9 cellular contexts compared by ENCODE assay signal in genomic region chr17:29614345-29615047, GRCh38. TPM values are rescaled to one million over a fixed set of nuclear protein-coding genes. Genes with fewer than 3 reads are reported as not detected.
DNase-seq lines count a peak whose midpoint lies in the region; ATAC-seq and TF ChIP-seq lines count a peak whose summit lies in the region.
"Had no signal": no experiment of that assay in that cellular context is flagged by ENCODE, and none has a peak within 500 bp of the region (broad histone marks: within the 10 kb centered on the region; RNA-seq: fewer than 3 reads in every experiment).

No MANE protein-coding gene starts in this region.

- H3K4me1 ChIP-seq in SK-N-SH (ENCODE audit: control insufficient read depth in 1 of 2, insufficient read depth in 2 of 2, low read depth in 1 of 2, low read length in 1 of 2): peaks cover 2 to 18% of the 10 kb centered on the region in 2 experiments; a peak in 2 of 4 replicates
- H3K4me1 ChIP-seq in gastroesophageal sphincter: peaks cover 4 to 69% (median 64%) of the 10 kb centered on the region in 3 donors
- H3K4me1 ChIP-seq in skeletal muscle tissue (ENCODE audit: control insufficient read depth in 3 of 3, insufficient read depth in 3 of 3, low read length in 3 of 3): peaks cover 59 to 63% (median 62%) of the 10 kb centered on the region in 3 donors

- H3K36me3 ChIP-seq in SK-N-SH (replicated peaks in 1 of 2; ENCODE audit: control insufficient read depth in 1 of 2, insufficient read depth in 2 of 2, low read length in 1 of 2) (peaks cover 0 to 28% of the 10 kb centered on the region in 2 experiments), gastroesophageal sphincter (no peaks in the 10 kb centered on the region), skeletal muscle tissue (ENCODE audit: control insufficient read depth in 3 of 3, insufficient read depth in 3 of 3, low read length in 3 of 3) (peaks cover 17 to 24% (median 22%) of the 10 kb centered on the region in 3 donors)

- H3K27me3 Mint-ChIP-seq in activated CD4-positive, alpha-beta memory T cell treated with anti-CD3 and anti-CD28 coated beads, Interleukin-2, amount 10 ng/mL, durations not matched to agents 7 days and 5 days: peaks cover 12% of the 10 kb centered on the region

- no peaks in the 10 kb centered on the region for H3K9me2 ChIP-seq in SK-N-SH

- peaks cover 52% of the 10 kb centered on the region for H3K4me1 Mint-ChIP-seq in activated CD4-positive, alpha-beta memory T cell treated with anti-CD3 and anti-CD28 coated beads, Interleukin-2, amount 10 ng/mL, durations not matched to agents 7 days and 5 days

- TF ChIP-seq RAD21 in SK-N-SH (IDR thresholded peaks at IDR 0.05; ENCODE audit: low read length): no peak

- H3K4me2 ChIP-seq in SK-N-SH: no peak overlapping the region

- H3K27ac ChIP-seq in SK-N-SH (ENCODE audit: low read depth in 2 of 2, low read length in 1 of 2) (no peak overlapping the region; a peak in 1 of 4 replicates), gastroesophageal sphincter (peak overlapping the region in 3 of 4 donors; percentile 68 to 74 (median 71)), skeletal muscle tissue (ENCODE audit: low read depth, low read length) (peak overlapping the region; percentile 64)

- TF ChIP-seq POLR2A in gastroesophageal sphincter (IDR thresholded peaks at IDR 0.05): no peak

- H3K9me3 Mint-ChIP-seq in activated CD4-positive, alpha-beta memory T cell treated with anti-CD3 and anti-CD28 coated beads, Interleukin-2, amount 10 ng/mL, durations not matched to agents 7 days and 5 days: no peaks in the 10 kb centered on the region

- no peak overlapping the region for H2AFZ ChIP-seq in SK-N-SH (ENCODE audit: low read depth)

- H3K79me2 ChIP-seq in SK-N-SH (ENCODE audit: insufficient read depth): no peaks in the 10 kb centered on the region

- H3K9ac ChIP-seq in SK-N-SH: no peak overlapping the region
- peak overlapping the region; percentile 33 to 77 (median 38) for H3K9ac ChIP-seq in skeletal muscle tissue (ENCODE audit: low read depth in 1 of 3, low read length in 3 of 3)

- H3K27me3 ChIP-seq in SK-N-SH (ENCODE audit: insufficient read depth) (no peaks in the 10 kb centered on the region), gastroesophageal sphincter (no peaks in the 10 kb centered on the region), skeletal muscle tissue (ENCODE audit: control insufficient read depth in 3 of 3, insufficient read depth in 3 of 3, low read length in 3 of 3) (no peaks in the 10 kb centered on the region)

- H3K9me3 ChIP-seq in SK-N-SH (no peaks in the 10 kb centered on the region), gastroesophageal sphincter (no peaks in the 10 kb centered on the region), skeletal muscle tissue (ENCODE audit: control insufficient read depth in 3 of 3, low read length in 3 of 3) (no peaks in the 10 kb centered on the region)

- WGBS in SK-N-SH (ENCODE audit: low lambda C conversion rate): 96% methylated on average over 13 of the region's 16 CpGs
- WGBS in gastroesophageal sphincter (ENCODE audit: low coverage in 1 of 2), 2 donors: 60 to 74% methylated on average over 8 to 9 of the region's 16 CpGs

- H3K27ac Mint-ChIP-seq in activated CD4-positive, alpha-beta memory T cell treated with anti-CD3 and anti-CD28 coated beads, Interleukin-2, amount 10 ng/mL, durations not matched to agents 7 days and 5 days: peak overlapping the region; percentile 99

- TF ChIP-seq CTCF in SK-N-SH (IDR thresholded peaks at IDR 0.05): no peak
- TF ChIP-seq CTCF in gastroesophageal sphincter (IDR thresholded peaks at IDR 0.05): no peak

- H3K4me3 Mint-ChIP-seq in activated CD4-positive, alpha-beta memory T cell treated with anti-CD3 and anti-CD28 coated beads, Interleukin-2, amount 10 ng/mL, durations not matched to agents 7 days and 5 days: peak overlapping the region; percentile 75

- no peak for TF ChIP-seq EP300 in SK-N-SH (IDR thresholded peaks at IDR 0.05; ENCODE audit: borderline replicate concordance in 1 of 2, low read depth in 1 of 2, low read length in 1 of 2)
- TF ChIP-seq EP300 in gastroesophageal sphincter (IDR thresholded peaks at IDR 0.05): no peak

- no peaks in the 10 kb centered on the region for H3F3A ChIP-seq in SK-N-SH (replicated peaks; ENCODE audit: insufficient read depth)

- no peaks in the 10 kb centered on the region for H4K20me1 ChIP-seq in SK-N-SH (ENCODE audit: insufficient read depth)

- H3K36me3 Mint-ChIP-seq in activated CD4-positive, alpha-beta memory T cell treated with anti-CD3 and anti-CD28 coated beads, Interleukin-2, amount 10 ng/mL, durations not matched to agents 7 days and 5 days (ENCODE audit: low read depth): no peaks in the 10 kb centered on the region

- ATAC-seq in SK-N-SH treated with all-trans-retinoic acid at 6 μM for 48 hours (no peak), gastroesophageal sphincter (no peak), GM21381 (IDR thresholded peaks at IDR 0.05; ENCODE audit: unreplicated experiment) (no peak)

- DNase-seq in SK-N-SH (peak; percentile 36), NK-92 (lab: John Stamatoyannopoulos, UW; ENCODE audit: unreplicated experiment) (no peak)
- DNase-seq in activated CD4-positive, alpha-beta memory T cell treated with anti-CD3 and anti-CD28 coated beads, Interleukin-2, amount 10 ng/mL, durations not matched to agents 7 days and 5 days: no peak
- DNase-seq in stimulated activated CD4-positive, alpha-beta T cell treated with anti-CD3 and anti-CD28 coated beads, Interleukin-4, amount 100 ng/mL, for 1 hour: no peak
- DNase-seq: NCI-H2081 treated with DMSO at 0.1 percent for 48 hours had no signal

- H3K4me3 ChIP-seq in SK-N-SH (ENCODE audit: low read depth in 2 of 2, low read length in 1 of 2) (no peak overlapping the region), gastroesophageal sphincter (peak overlapping the region in 1 of 2 donors; percentile 48), skeletal muscle tissue (ENCODE audit: low read length in 3 of 3) (no peak overlapping the region)

- POLR2A ChIA-PET in SK-N-SH (lab: Yijun Ruan, JAX): no interaction called here
- POLR2A ChIA-PET in activated CD4-positive, alpha-beta memory T cell treated with anti-CD3 and anti-CD28 coated beads, Interleukin-2, amount 10 ng/mL, durations not matched to agents 7 days and 5 days (lab: Charles Lee): interaction anchor here (0.6 to 6.4 kb wide), 12 partner anchors 10 to 469 kb away, joined by 3 to 107 read pairs (median 9); partner anchors contain the start of genes ABHD15, ANKRD13B, GIT1 and NUFIP2

- CTCF ChIA-PET in SK-N-SH (lab: Yijun Ruan, JAX): interaction anchor here (1.4 kb wide), 1 partner anchor 23 kb away, joined by 4 read pairs; no protein-coding TSS in a partner anchor
- CTCF ChIA-PET in activated CD4-positive, alpha-beta memory T cell treated with anti-CD3 and anti-CD28 coated beads, Interleukin-2, amount 10 ng/mL, durations not matched to agents 7 days and 5 days (lab: Charles Lee): interaction anchor here (0.6 to 5.0 kb wide), 20 partner anchors 10 to 665 kb away, joined by 3 to 75 read pairs (median 6); partner anchors contain the start of genes ABHD15, ANKRD13B and TP53I13

TF ChIP-seq in SK-N-SH, 30 proteins besides CTCF, POLR2A, EP300 and RAD21 (continues in another document):
- TF ChIP-seq NRF1 (IDR thresholded peaks at IDR 0.05; ENCODE audit: low read depth, low read length) (no peak), EZH2phosphoT487 (IDR thresholded peaks at IDR 0.05; ENCODE audit: borderline replicate concordance, low read depth) (no peak), ELF1 (IDR thresholded peaks at IDR 0.05) (no peak), JUND (IDR thresholded peaks at IDR 0.05) (no peak)

TF ChIP-seq in SK-N-SH treated with all-trans-retinoic acid at 6 μM for 48 hours, 23 proteins besides CTCF, POLR2A, EP300 and RAD21 (continues in another document):
- TF ChIP-seq ZNF70 (CRISPR knock-in tag; IDR thresholded peaks at IDR 0.05) (no peak), ESRRG (CRISPR knock-in tag; IDR thresholded peaks at IDR 0.05) (no peak), ARNTL (CRISPR knock-in tag; IDR thresholded peaks at IDR 0.05; ENCODE audit: borderline replicate concordance, low read depth) (no peak)

RNA-seq across cellular contexts. Expression of gene CORO6, which starts 8.2 kb away (rescaled TPM):
- polyA plus RNA-seq in SK-N-SH (2012; rRNA removed): 18.4 and 28.1 TPM in 2 replicates
- 2.0 and 5.5 TPM in 2 replicates for polyA plus RNA-seq in SK-N-SH (2012; cell fraction: cytosol; rRNA removed)
- polyA plus RNA-seq in SK-N-SH (2012; cell fraction: nucleus; rRNA removed): 212 and 229 TPM in 2 replicates
- 1 to 10 TPM; 5.3 to 5.6 TPM for total RNA-seq in activated CD4-positive, alpha-beta memory T cell treated with anti-CD3 and anti-CD28 coated beads, Interleukin-2, amount 10 ng/mL, durations not matched to agents 7 days and 5 days
- 100 to 1,000 TPM in 1 of 4 donors, 10 to 100 TPM in 3; 18.1 to 138 (median 39.4) TPM for total RNA-seq in gastroesophageal sphincter
- 43.3 TPM for total RNA-seq in skeletal muscle tissue

RNA-seq across cellular contexts. Expression of gene ANKRD13B, which starts 21.6 kb away (rescaled TPM):
- 14.0 and 16.1 TPM in 2 replicates for polyA plus RNA-seq in SK-N-SH (2012; rRNA removed)
- 4.1 and 9.1 TPM in 2 replicates for polyA plus RNA-seq in SK-N-SH (2012; cell fraction: cytosol; rRNA removed)
- polyA plus RNA-seq in SK-N-SH (2012; cell fraction: nucleus; rRNA removed): 90.2 and 139 TPM in 2 replicates
- total RNA-seq in activated CD4-positive, alpha-beta memory T cell treated with anti-CD3 and anti-CD28 coated beads, Interleukin-2, amount 10 ng/mL, durations not matched to agents 7 days and 5 days: 10 to 100 TPM; 11.3 to 13.6 TPM
- total RNA-seq in gastroesophageal sphincter (10 to 100 TPM in 2 of 4 donors, 1 to 10 TPM in 2; 4.4 to 22.8 (median 10.0) TPM), skeletal muscle tissue (9.4 TPM)

RNA-seq across cellular contexts. Expression of gene GIT1, which starts 25.0 kb away (rescaled TPM):
- polyA plus RNA-seq in SK-N-SH (2012; rRNA removed): 39.4 and 42.9 TPM in 2 replicates
- 21.6 and 27.8 TPM in 2 replicates for polyA plus RNA-seq in SK-N-SH (2012; cell fraction: cytosol; rRNA removed)
- 92.1 and 131 TPM in 2 replicates for polyA plus RNA-seq in SK-N-SH (2012; cell fraction: nucleus; rRNA removed)
- 10 to 100 TPM; 76.6 to 80.4 TPM for total RNA-seq in activated CD4-positive, alpha-beta memory T cell treated with anti-CD3 and anti-CD28 coated beads, Interleukin-2, amount 10 ng/mL, durations not matched to agents 7 days and 5 days
- total RNA-seq in gastroesophageal sphincter: 10 to 100 TPM; 30.4 to 47.8 (median 35.8) TPM
- 11.0 TPM for total RNA-seq in skeletal muscle tissue

RNA-seq across cellular contexts. Expression of gene TP53I13, which starts 46.0 kb away (rescaled TPM):
- 39.2 and 45.3 TPM in 2 replicates for polyA plus RNA-seq in SK-N-SH (2012; rRNA removed)
- 15.7 and 27.4 TPM in 2 replicates for polyA plus RNA-seq in SK-N-SH (2012; cell fraction: cytosol; rRNA removed)
- 130 and 165 TPM in 2 replicates for polyA plus RNA-seq in SK-N-SH (2012; cell fraction: nucleus; rRNA removed)
- total RNA-seq in activated CD4-positive, alpha-beta memory T cell treated with anti-CD3 and anti-CD28 coated beads, Interleukin-2, amount 10 ng/mL, durations not matched to agents 7 days and 5 days: 100 to 1,000 TPM; 112 to 118 TPM
- 10 to 100 TPM; 41.5 to 57.3 (median 52.1) TPM for total RNA-seq in gastroesophageal sphincter
- total RNA-seq in skeletal muscle tissue: 26.1 TPM

RNA-seq across cellular contexts. Expression of gene ABHD15, which starts 47.7 kb away (rescaled TPM):
- polyA plus RNA-seq in SK-N-SH (2012; rRNA removed): 6.3 and 7.0 TPM in 2 replicates
- 4.4 and 6.0 TPM in 2 replicates for polyA plus RNA-seq in SK-N-SH (2012; cell fraction: cytosol; rRNA removed)
- 5.7 and 6.0 TPM in 2 replicates for polyA plus RNA-seq in SK-N-SH (2012; cell fraction: nucleus; rRNA removed)
- 10 to 100 TPM; 18.5 to 19.3 TPM for total RNA-seq in activated CD4-positive, alpha-beta memory T cell treated with anti-CD3 and anti-CD28 coated beads, Interleukin-2, amount 10 ng/mL, durations not matched to agents 7 days and 5 days
- total RNA-seq in gastroesophageal sphincter (10 to 100 TPM in 3 of 4 donors, 1 to 10 TPM in 1; 5.4 to 12.6 (median 11.1) TPM), skeletal muscle tissue (5.2 TPM)

Comparison
In these comparisons a context has a peak if more than half of its experiments do, and no peak if none do; other contexts are left out.
1. H3K27ac ChIP-seq: peak in gastroesophageal sphincter (3 of 4) and skeletal muscle tissue (single experiment); none in SK-N-SH (0 of 2).